ENCODE assay signal across 29 cellular contexts in the genomic region with DNA sequence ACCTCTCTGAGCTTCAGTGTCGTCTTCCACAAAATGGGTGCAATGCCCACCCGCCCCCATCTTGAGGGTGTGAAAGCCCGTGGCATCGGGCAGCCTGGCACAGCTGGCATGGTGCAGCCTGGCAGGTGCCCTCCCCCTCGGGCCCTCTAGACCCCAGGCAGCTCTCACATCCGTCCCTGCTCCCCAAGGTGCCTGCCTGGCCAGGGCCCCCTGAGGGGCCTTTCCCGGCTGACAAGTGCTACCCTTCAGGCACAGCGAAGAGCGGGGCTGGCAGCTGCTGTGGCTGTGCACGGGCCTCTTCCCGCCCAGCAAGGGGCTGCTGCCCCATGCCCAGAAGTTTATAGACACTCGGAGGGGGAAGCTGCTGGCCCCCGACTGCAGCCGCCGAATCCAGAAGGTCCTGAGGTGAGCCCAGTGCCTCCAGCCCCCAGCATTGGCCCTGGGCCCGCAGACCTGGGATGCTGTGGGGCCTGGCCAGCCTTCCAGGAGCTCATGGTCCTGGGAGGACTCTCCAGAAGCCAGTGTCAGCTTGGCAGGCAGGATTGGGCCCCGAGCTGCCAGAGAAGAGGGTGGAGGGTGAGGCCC. TPM values are rescaled to one million over a fixed set of nuclear protein-coding genes. Genes with fewer than 3 reads are reported as not detected.
DNase-seq lines count a peak whose midpoint lies in the region; ATAC-seq and TF ChIP-seq lines count a peak whose summit lies in the region.
"Had no signal": no experiment of that assay in that cellular context is flagged by ENCODE, and none has a peak within 500 bp of the region (broad histone marks: within the 10 kb centered on the region; RNA-seq: fewer than 3 reads in every experiment).

No MANE protein-coding gene starts in this region.

- no peak for TF ChIP-seq RAD21 in IMR-90 (IDR thresholded peaks at IDR 0.05; ENCODE audit: low read length)

- H3K4me3 ChIP-seq in IMR-90 (ENCODE audit: insufficient read depth, low read depth, low read length) (no peak overlapping the region), heart right ventricle (no peak overlapping the region), transverse colon (no peak overlapping the region), OCI-LY7 (ENCODE audit: low read depth, low read length, poor library complexity, severe bottlenecking) (no peak overlapping the region)
- no peak overlapping the region for H3K4me3 ChIP-seq in naive thymus-derived CD4-positive, alpha-beta T cell (ENCODE audit: low read length)
- H3K4me3 ChIP-seq: ascending aorta, GM23338, K562, ovary, tibial artery had no signal

- no peak overlapping the region for H2BK15ac ChIP-seq in IMR-90 (ENCODE audit: low read depth, low read length)

- H3K9me3 Mint-ChIP-seq in naive thymus-derived CD4-positive, alpha-beta T cell, result peaks cover 0 to 1% (median 0%) of the 10 kb centered on the region in 11 donors
- H3K9me3 Mint-ChIP-seq: CD14-positive monocyte, GM23338, nephron had no signal

- H3K4me1 ChIP-seq in IMR-90 (ENCODE audit: control insufficient read depth, insufficient read depth, low read length) (peaks cover 3% of the 10 kb centered on the region), heart right ventricle (peaks cover 19 to 85% (median 56%) of the 10 kb centered on the region in 9 donors), transverse colon (peaks cover 0 to 24% (median 5%) of the 10 kb centered on the region in 4 donors), OCI-LY7 (ENCODE audit: insufficient read depth, low read length, poor library complexity, severe bottlenecking) (no peaks in the 10 kb centered on the region)
- peaks cover 0 to 52% of the 10 kb centered on the region in 2 donors for H3K4me1 ChIP-seq in naive thymus-derived CD4-positive, alpha-beta T cell (ENCODE audit: control insufficient read depth in 2 of 2, insufficient read depth in 2 of 2, low read length in 2 of 2)

- H3K4ac ChIP-seq in IMR-90 (ENCODE audit: low read depth, low read length), result no peak overlapping the region

- peaks cover 10% of the 10 kb centered on the region for H3K9me1 ChIP-seq in IMR-90 (ENCODE audit: insufficient read depth, low read length)

- H3K9me3 ChIP-seq in IMR-90 (ENCODE audit: control insufficient read depth, insufficient read depth, low read length) (no peaks in the 10 kb centered on the region), heart right ventricle (no peaks in the 10 kb centered on the region), transverse colon (no peaks in the 10 kb centered on the region), OCI-LY7 (ENCODE audit: low read length) (no peaks in the 10 kb centered on the region)
- H3K9me3 ChIP-seq in naive thymus-derived CD4-positive, alpha-beta T cell (ENCODE audit: control insufficient read depth in 2 of 3, low read length in 3 of 3), result no peaks in the 10 kb centered on the region
- H3K9me3 ChIP-seq: ascending aorta, ovary, tibial artery had no signal

- H3K36me3 Mint-ChIP-seq in naive thymus-derived CD4-positive, alpha-beta T cell, result no peaks in the 10 kb centered on the region

- H3K4me1 Mint-ChIP-seq in naive thymus-derived CD4-positive, alpha-beta T cell, result peaks cover 3 to 52% (median 27%) of the 10 kb centered on the region in 7 donors
- H3K4me1 Mint-ChIP-seq: GM23338, nephron had no signal

- H3K27ac Mint-ChIP-seq in naive thymus-derived CD4-positive, alpha-beta T cell, result peak overlapping the region in 5 of 9 donors; percentile 25 to 77 (median 53)
- H3K27ac Mint-ChIP-seq: GM23338, nephron had no signal

- no peak overlapping the region for H3K4me3 Mint-ChIP-seq in naive thymus-derived CD4-positive, alpha-beta T cell
- H3K4me3 Mint-ChIP-seq: CD14-positive monocyte, GM23338, nephron had no signal

- no peak overlapping the region for H2BK120ac ChIP-seq in IMR-90 (ENCODE audit: low read depth, low read length)

- H2AK9ac ChIP-seq in IMR-90 (replicated peaks; ENCODE audit: low read depth, low read length, poor library complexity), result no peak overlapping the region

- no peaks in the 10 kb centered on the region for H3K27me3 Mint-ChIP-seq in naive thymus-derived CD4-positive, alpha-beta T cell

- CTCF ChIA-PET in IMR-90 (lab: Yijun Ruan, JAX) (no interaction called here), OCI-LY7 (lab: Charles Lee; ENCODE audit: unreplicated experiment) (no interaction called here)
- CTCF ChIA-PET in naive thymus-derived CD4-positive, alpha-beta T cell (lab: Charles Lee), result interaction anchor here (0.6 to 1.4 kb wide), 3 partner anchors 37 to 70 kb away, joined by 3 to 5 read pairs (median 3); no protein-coding TSS in a partner anchor

- H3K9ac ChIP-seq in IMR-90 (ENCODE audit: low read depth, low read length), result no peak overlapping the region

- H3K27me3 ChIP-seq in IMR-90 (ENCODE audit: control insufficient read depth, insufficient read depth, low read length) (no peaks in the 10 kb centered on the region; the same call in 1 of the 2 replicates), heart right ventricle (no peaks in the 10 kb centered on the region), transverse colon (no peaks in the 10 kb centered on the region)
- no peaks in the 10 kb centered on the region for H3K27me3 ChIP-seq in naive thymus-derived CD4-positive, alpha-beta T cell (ENCODE audit: control insufficient read depth in 2 of 2, insufficient read depth in 2 of 2, low read length in 2 of 2)
- H3K27me3 ChIP-seq: ascending aorta, ovary, tibial artery had no signal

- DNase-seq in IMR-90 (no peak), heart right ventricle (peak in 1 of 2 donors; percentile 30), transverse colon (no peak), OCI-LY7 (ENCODE audit: low spot score) (no peak)
- DNase-seq in naive thymus-derived CD4-positive, alpha-beta T cell, result no peak
- DNase-seq in activated CD4-positive, alpha-beta T cell treated with anti-CD3 and anti-CD28 coated beads, Interleukin-2, amount 50 U/mL, for 4 hours, result no peak
- DNase-seq: activated CD4-positive, alpha-beta T cell treated with anti-CD3 and anti-CD28 coated beads, Interleukin-2, amount 50 U/mL, for 48 hours; activated gamma-delta T cell treated with Interleukin-2 at 50 U/mL for 16 hours; activated T-cell treated with anti-CD3 and anti-CD28 coated beads, Interleukin-2, amount 50 U/mL, for 48 hours; effector CD4-positive, alpha-beta T cell; NCI-H1092 treated with DMSO at 0.1 percent for 48 hours; NCI-H187; NCI-H2171; NCI-H82; ovary; RPMI8226; stimulated activated CD8-positive, alpha-beta memory T cell treated with anti-CD3 and anti-CD28 coated beads, Interleukin-4, amount 100 ng/mL, for 48 hours; tibial artery had no signal

- no peak overlapping the region for H3K56ac ChIP-seq in IMR-90 (ENCODE audit: extremely low read depth, insufficient read depth, low read length)

- 0 out of 2 replicates have a peak overlapping the region, but pooled peaks have one; percentile 3 for H2AK5ac ChIP-seq in IMR-90 (ENCODE audit: low read depth, low read length)

- in situ Hi-C loops in IMR-90 (cut with MboI; ENCODE audit: low sequenced_read_pairs), result no loop called here
- in situ Hi-C loops in transverse colon (cut with MboI; ENCODE audit: low pct_ligation_motif_present in 1 of 4, low pct_unique_long_range_greater_than_20kb in 1 of 4, low sequenced_read_pairs in 3 of 4), result no loop called here

- no peak overlapping the region for H3K14ac ChIP-seq in IMR-90 (replicated peaks; ENCODE audit: low read depth, low read length)

- no peak overlapping the region for H2BK20ac ChIP-seq in IMR-90 (ENCODE audit: low read depth, low read length)

- intact Hi-C loops in IMR-90 (cut with micrococcal nuclease) (no loop called here), heart right ventricle (cut with DNase I) (loop anchor here in 2 of 10 donors (5.0 to 10.0 kb wide), 2 partner anchors 45 to 63 kb away; a partner anchor contains a TSS), transverse colon (cut with DNase I; ENCODE audit: low total_unique reads) (no loop called here), OCI-LY7 (cut with micrococcal nuclease; ENCODE audit: unreplicated experiment) (no loop called here)
- intact Hi-C loops in naive thymus-derived CD4-positive, alpha-beta T cell (cut with micrococcal nuclease), result no loop called here

- H3K36me3 ChIP-seq in IMR-90 (ENCODE audit: control insufficient read depth, insufficient read depth, low read length), result no peaks in the 10 kb centered on the region
- peaks cover 0 to 8% (median 0%) of the 10 kb centered on the region in 9 donors for H3K36me3 ChIP-seq in heart right ventricle
- H3K36me3 ChIP-seq in naive thymus-derived CD4-positive, alpha-beta T cell (ENCODE audit: control insufficient read depth in 2 of 3, insufficient read depth in 3 of 3, low read length in 3 of 3), result no peaks in the 10 kb centered on the region
- H3K36me3 ChIP-seq in transverse colon, result no peaks in the 10 kb centered on the region
- no peaks in the 10 kb centered on the region for H3K36me3 ChIP-seq in OCI-LY7 (ENCODE audit: insufficient read depth, low read length)
- H3K36me3 ChIP-seq: ascending aorta, ovary, tibial artery had no signal

- BruUV-seq in IMR-90 (replicated peaks; lab: Mats Ljungman, UMichigan) (no TSS peak), OCI-LY7 (replicated peaks; lab: Mats Ljungman, UMichigan) (no TSS peak)

- TF ChIP-seq POLR2A in IMR-90 (IDR thresholded peaks at IDR 0.05; ENCODE audit: low read depth, low read length), result no peak
- no peak for TF ChIP-seq POLR2A in transverse colon (IDR thresholded peaks at IDR 0.05)

- no peak for TF ChIP-seq EP300 in transverse colon (IDR thresholded peaks at IDR 0.05; ENCODE audit: low read depth)

- no peak overlapping the region for H2BK5ac ChIP-seq in IMR-90 (ENCODE audit: low read depth, low read length, poor library complexity, severe bottlenecking)

- peaks cover 0 to 4% of the 10 kb centered on the region in 2 experiments; a peak in 1 of 4 replicates for H3K79me1 ChIP-seq in IMR-90 (ENCODE audit: low read depth in 1 of 2, low read length in 2 of 2)

- H4K8ac ChIP-seq in IMR-90 (ENCODE audit: low read depth in 2 of 2, low read length in 2 of 2), result no peak overlapping the region

- TF ChIP-seq CTCF in IMR-90 (conservative IDR thresholded peaks at IDR 0.05; ENCODE audit: low read depth, low read length) (no peak), heart right ventricle (IDR thresholded peaks at IDR 0.05) (no peak), transverse colon (IDR thresholded peaks at IDR 0.05) (no peak), OCI-LY7 (conservative IDR thresholded peaks at IDR 0.05; ENCODE audit: low read length) (no peak)

- no peak for ATAC-seq in IMR-90 (ENCODE audit: low read depth)
- no peak for ATAC-seq in heart right ventricle
- no peak for ATAC-seq in naive thymus-derived CD4-positive, alpha-beta T cell
- ATAC-seq in GM21360 (IDR thresholded peaks at IDR 0.05; ENCODE audit: unreplicated experiment), result no peak
- ATAC-seq: GM23338, K562 had no signal

- no peak overlapping the region for H3K23ac ChIP-seq in IMR-90 (ENCODE audit: low read depth, low read length)

- dilution Hi-C loops in IMR-90 (cut with HindIII; ENCODE audit: low sequenced_read_pairs, unreplicated experiment), result no loop called here

- no peak overlapping the region for H3K18ac ChIP-seq in IMR-90 (ENCODE audit: low read depth, low read length)

- H3K4me2 ChIP-seq in IMR-90 (ENCODE audit: low read depth, low read length) (no peak overlapping the region), OCI-LY7 (ENCODE audit: low read length) (no peak overlapping the region)
- H3K4me2 ChIP-seq: GM23338 had no signal

- POLR2A ChIA-PET in IMR-90 (lab: Charles Lee; ENCODE audit: unreplicated experiment) (no interaction called here), OCI-LY7 (lab: Charles Lee) (no interaction called here)
- POLR2A ChIA-PET in naive thymus-derived CD4-positive, alpha-beta T cell (lab: Charles Lee), result interaction anchor here (1.4 kb wide), 1 partner anchor 10 kb away, joined by 6 read pairs; no protein-coding TSS in a partner anchor

- H4K20me1 ChIP-seq in IMR-90 (ENCODE audit: insufficient read depth, low read length) (no peaks in the 10 kb centered on the region), OCI-LY7 (ENCODE audit: insufficient read depth, low read length) (no peaks in the 10 kb centered on the region)

- no peak overlapping the region for H3K27ac ChIP-seq in IMR-90 (ENCODE audit: insufficient read depth, low read length)
- peak overlapping the region in 9 of 10 donors; percentile 26 to 95 (median 72) for H3K27ac ChIP-seq in heart right ventricle
- H3K27ac ChIP-seq in naive thymus-derived CD4-positive, alpha-beta T cell (ENCODE audit: low read depth, low read length), result no peak overlapping the region
- H3K27ac ChIP-seq in transverse colon, result peak overlapping the region; percentile 26 to 83 (median 52)
- no peak overlapping the region for H3K27ac ChIP-seq in OCI-LY7 (ENCODE audit: low read depth, low read length, poor library complexity, severe bottlenecking)
- H3K27ac ChIP-seq: ovary, tibial artery had no signal

- no peak overlapping the region for H4K5ac ChIP-seq in IMR-90 (ENCODE audit: low read depth, low read length)

- no peak overlapping the region for H4K91ac ChIP-seq in IMR-90 (ENCODE audit: insufficient read depth, low read depth, low read length)

- no peaks in the 10 kb centered on the region for H3K9me2 ChIP-seq in OCI-LY7 (ENCODE audit: insufficient read depth, low read length)

- H2AFZ ChIP-seq in IMR-90 (replicated peaks; ENCODE audit: low read length, poor library complexity) (peak overlapping the region; percentile 23), OCI-LY7 (ENCODE audit: low read length) (no peak overlapping the region)
- H2AFZ ChIP-seq: GM23338 had no signal

- WGBS in IMR-90 (ENCODE audit: extremely low coverage in 2 of 2, insufficient read length in 1 of 2), 2 experiments, result 92% methylated on average over 6 of the region's 17 CpGs; no CpG with 5 or more reads in 1 of the 2 experiments
- 60 to 77% methylated on average over 17 of the region's 17 CpGs for WGBS in heart right ventricle, 2 donors
- WGBS in transverse colon (ENCODE audit: low coverage in 1 of 2), 2 donors, result 87% methylated on average over 17 of the region's 17 CpGs; no CpG with 5 or more reads in 1 of the 2 donors

- H3K79me2 ChIP-seq in OCI-LY7 (ENCODE audit: insufficient read depth, low read depth, low read length), result no peaks in the 10 kb centered on the region

RNA-seq across cellular contexts. Expression of a gene that starts 13.9 kb away (rescaled TPM):
- total RNA-seq in IMR-90 (2012; rRNA removed) (not detected in 2 replicates), heart right ventricle (under 1 TPM in 6 of 10 donors, not detected in 4; 0.22 to 0.59 (median 0.46) TPM), transverse colon (under 1 TPM in 1 of 4 donors, not detected in 3; 0.14 TPM), OCI-LY7 (2022) (not detected in 2 replicates)
- polyA plus RNA-seq in IMR-90 (2012; rRNA removed) (not detected in 2 replicates), heart right ventricle (10 to 100 TPM in 1 of 2 donors, under 1 TPM in 1; 0.28 to 16.5 TPM)
- not detected in 2 replicates for polyA plus RNA-seq in IMR-90 (2012; cell fraction: cytosol; rRNA removed)
- 0.04 TPM in 1 of 2 replicates, not detected in the other for polyA plus RNA-seq in IMR-90 (2012; cell fraction: nucleus; rRNA removed; ENCODE audit: low replicate concordance)
- not detected for total RNA-seq in naive thymus-derived CD4-positive, alpha-beta T cell
- polyA plus RNA-seq in naive thymus-derived CD4-positive, alpha-beta T cell, result not detected
- total RNA-seq in OCI-LY7 (2014; rRNA removed; shearing (Covaris generic)), result 0.22 TPM in 1 of 2 replicates, not detected in the other
- total RNA-seq: ascending aorta; Daoy; GM23338; HT1080; K562; MCF 10A; NCI-H460; ovary; T-helper 1 cell treated with Interleukin-12 subunit alpha and Interleukin-12 subunit beta and Interleukin-4 antibody, amounts not matched to agents 30 ng/mL and 1 ng/mL, for 36 hours had no signal
- polyA plus RNA-seq: CD14-positive monocyte, GM23338, K562 had no signal

RNA-seq across cellular contexts. Expression of a gene that starts 43.2 kb away (rescaled TPM):
- 1.1 and 1.3 TPM in 2 replicates for total RNA-seq in IMR-90 (2012; rRNA removed)
- 17.8 and 18.8 TPM in 2 replicates for polyA plus RNA-seq in IMR-90 (2012; rRNA removed)
- 22.3 and 23.6 TPM in 2 replicates for polyA plus RNA-seq in IMR-90 (2012; cell fraction: cytosol; rRNA removed)
- 69.0 and 120 TPM in 2 replicates for polyA plus RNA-seq in IMR-90 (2012; cell fraction: nucleus; rRNA removed; ENCODE audit: low replicate concordance)
- total RNA-seq in heart right ventricle, result 100 to 1,000 TPM; 150 to 285 (median 160) TPM
- 100 to 1,000 TPM; 148 to 687 TPM for polyA plus RNA-seq in heart right ventricle
- 10 to 100 TPM in 2 of 5 experiments, 1 to 10 TPM in 3; 5.3 to 13.7 (median 10.0) TPM for total RNA-seq in naive thymus-derived CD4-positive, alpha-beta T cell
- polyA plus RNA-seq in naive thymus-derived CD4-positive, alpha-beta T cell, result 10 to 100 TPM; 17.0 to 27.0 TPM
- total RNA-seq in transverse colon, result 100 to 1,000 TPM in 2 of 4 donors, 10 to 100 TPM in 2; 34.5 to 198 (median 91.3) TPM
- total RNA-seq in OCI-LY7 (2014; rRNA removed; shearing (Covaris generic)), result 0.44 and 1.6 TPM in 2 replicates
- total RNA-seq in OCI-LY7 (2022), result 24.4 and 24.9 TPM in 2 replicates
- total RNA-seq: MCF 10A, NCI-H460 had no signal

Comparison
In these comparisons a context has a peak if more than half of its experiments do, and no peak if none do; other contexts are left out.
1. H3K27ac ChIP-seq: peak in heart right ventricle (9 of 10) and transverse colon (4 of 4); none in IMR-90 (single experiment), naive thymus-derived CD4-positive, alpha-beta T cell (single experiment) and OCI-LY7 (single experiment).